Comparison of ENCODE assay signal across 26 cellular contexts in the genomic region with DNA sequence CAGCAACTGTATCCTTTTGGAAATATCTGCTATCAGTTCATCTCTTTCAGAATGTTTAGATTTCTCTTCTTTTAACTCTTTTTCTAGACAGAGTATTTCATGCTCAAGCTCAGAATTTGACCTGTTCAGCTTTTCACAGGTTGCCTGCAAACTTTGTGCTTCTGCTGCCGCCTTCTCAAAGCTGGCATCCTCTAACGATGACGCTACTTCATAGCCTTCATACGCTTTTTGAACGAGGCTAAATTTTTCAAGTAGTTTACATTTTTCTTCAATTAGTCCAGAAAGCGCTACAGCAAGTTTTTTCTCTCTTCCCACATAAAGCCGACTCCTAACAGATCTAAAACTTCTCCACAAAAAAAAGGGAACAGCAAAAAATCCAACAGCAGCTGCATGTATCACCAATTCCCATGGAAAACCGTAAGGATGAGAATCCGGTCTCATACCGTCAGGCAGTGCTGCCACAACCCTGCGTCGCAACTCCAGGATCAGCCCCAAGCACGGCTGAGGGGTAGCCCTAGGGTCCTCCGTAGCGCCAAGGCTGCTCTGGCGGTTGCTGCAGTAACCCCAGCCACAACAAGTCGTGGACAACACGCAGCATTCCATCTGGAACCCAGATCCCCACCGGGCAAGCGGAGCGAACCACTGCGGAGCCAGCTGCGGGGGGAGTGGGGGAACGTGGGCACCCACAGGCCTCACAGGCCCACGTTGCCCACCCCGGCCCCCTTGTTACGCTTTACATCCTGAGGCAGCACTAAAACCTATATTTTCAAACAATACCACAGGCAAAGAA. TPM values are rescaled to one million over a fixed set of nuclear protein-coding genes. Genes with fewer than 3 reads are reported as not detected.
"Had no signal": no experiment of that assay in that cellular context is flagged by ENCODE, and none has a peak within 500 bp of the region (broad histone marks: within the 10 kb centered on the region; RNA-seq: fewer than 3 reads in every experiment).

No MANE protein-coding gene starts in this region.

- H3K36me3 ChIP-seq: ascending aorta had no signal

- ATAC-seq: activated naive CD4-positive, alpha-beta T cell treated with anti-CD3 and anti-CD28 coated beads, Interleukin-2, amount 50 U/mL, for 72 hours; activated naive CD8-positive, alpha-beta T cell treated with anti-CD3 and anti-CD28 coated beads, Interleukin-2, amount 50 U/mL, for 24 hours; body of pancreas; PC-3; T-cell had no signal

- H3K27me3 ChIP-seq: ascending aorta, body of pancreas had no signal

- H3K27ac ChIP-seq: ascending aorta, body of pancreas, VCaP had no signal

- H3K4me3 ChIP-seq: ascending aorta, body of pancreas had no signal

- H3K4me1 ChIP-seq: ascending aorta, body of pancreas had no signal

- H3K9me3 ChIP-seq: ascending aorta, body of pancreas had no signal

- DNase-seq: activated CD4-positive, alpha-beta memory T cell treated with anti-CD3 and anti-CD28 coated beads for 36 hours; activated CD4-positive, alpha-beta T cell treated with anti-CD3 and anti-CD28 coated beads, Interleukin-2, amount 10 ng/mL, durations not matched to agents 7 days and 5 days; activated CD4-positive, CD25-positive, alpha-beta regulatory T cell; activated CD8-positive, alpha-beta memory T cell treated with anti-CD3 and anti-CD28 coated beads for 24 hours; activated effector memory CD4-positive, alpha-beta T cell treated with Interleukin-2 at 50 U/mL for 16 hours; activated naive CD4-positive, alpha-beta T cell; activated naive CD8-positive, alpha-beta T cell treated with anti-CD3 and anti-CD28 coated beads, Interleukin-2, amount 50 U/mL, for 24 hours; activated T-cell treated with anti-CD3 and anti-CD28 coated beads, Interleukin-2, amount 50 U/mL, for 48 hours; amniotic stem cell; body of pancreas; Kasumi-1; KBM-7; NCI-H146; NCI-H187 treated with DMSO at 0.1 percent for 48 hours; NCI-H2081 treated with DMSO at 0.1 percent for 48 hours; NCI-H446; NCI-H524; PC-3; SHP77; T-cell; T-helper 2 cell had no signal

- FAIRE-seq: RCC 7860 had no signal

RNA-seq across cellular contexts. Expression of a gene that starts 30.6 kb away (rescaled TPM):
- total RNA-seq: activated CD4-positive, alpha-beta memory T cell treated with anti-CD3 and anti-CD28 coated beads for 36 hours; activated naive CD4-positive, alpha-beta T cell treated with anti-CD3 and anti-CD28 coated beads, Interleukin-2, amount 50 U/mL, for 72 hours; ascending aorta; PC-3; SK-MEL-5; T-cell had no signal
